11 cellular contexts compared by ENCODE assay signal in genomic region chr6:46014054-46014453, GRCh38. TPM values are rescaled to one million over a fixed set of nuclear protein-coding genes. Genes with fewer than 3 reads are reported as not detected.
DNase-seq lines count a peak whose midpoint lies in the region; ATAC-seq and TF ChIP-seq lines count a peak whose summit lies in the region.
"Had no signal": no experiment of that assay in that cellular context is flagged by ENCODE, and none has a peak within 500 bp of the region (broad histone marks: within the 10 kb centered on the region; RNA-seq: fewer than 3 reads in every experiment).

No MANE protein-coding gene starts in this region.

- peak overlapping the region; percentile 55 for H3K4me3 ChIP-seq in CD8-positive, alpha-beta T cell (ENCODE audit: low read depth, low read length)
- H3K4me3 ChIP-seq in OCI-LY3 (ENCODE audit: low read length): no peak overlapping the region
- H3K4me3 ChIP-seq in epithelial cell of proximal tubule (ENCODE audit: low read depth, low read length): peak overlapping the region; percentile 57
- H3K4me3 ChIP-seq in parathyroid adenoma (ENCODE audit: low read depth, low read length): peak overlapping the region; percentile 57

- H3K27me3 ChIP-seq in CD8-positive, alpha-beta T cell (ENCODE audit: insufficient read depth, low read length): no peaks in the 10 kb centered on the region
- peaks cover 30% of the 10 kb centered on the region for H3K27me3 ChIP-seq in OCI-LY3 (ENCODE audit: low read depth, low read length)
- H3K27me3 ChIP-seq in parathyroid adenoma (ENCODE audit: control insufficient read depth, insufficient read depth, low read length): no peaks in the 10 kb centered on the region

- CTCF ChIA-PET in CD8-positive, alpha-beta T cell (lab: Charles Lee): interaction anchor here (1.9 kb wide), 1 partner anchor 83 kb away, joined by 9 read pairs; no protein-coding TSS in a partner anchor

- H3K9ac ChIP-seq in OCI-LY3 (ENCODE audit: low read length) (no peak overlapping the region), parathyroid adenoma (no peak overlapping the region)

- H3K36me3 Mint-ChIP-seq in CD8-positive, alpha-beta T cell: no peaks in the 10 kb centered on the region

- no peaks in the 10 kb centered on the region for H3K79me2 ChIP-seq in OCI-LY3 (ENCODE audit: low read length)
- H3K79me2 ChIP-seq in parathyroid adenoma: no peaks in the 10 kb centered on the region

- no peak for TF ChIP-seq CTCF in CD8-positive, alpha-beta T cell (IDR thresholded peaks at IDR 0.05)
- TF ChIP-seq CTCF in OCI-LY3 (IDR thresholded peaks at IDR 0.05; ENCODE audit: low read depth, low read length) (no peak), epithelial cell of proximal tubule (conservative IDR thresholded peaks at IDR 0.05; ENCODE audit: low read depth, low read length) (no peak), parathyroid adenoma (IDR thresholded peaks at IDR 0.05) (no peak)

- H3K4me1 ChIP-seq in CD8-positive, alpha-beta T cell (ENCODE audit: insufficient read depth, low read length): peaks cover 49% of the 10 kb centered on the region
- H3K4me1 ChIP-seq in OCI-LY3 (ENCODE audit: low read length) (peaks cover 34% of the 10 kb centered on the region), parathyroid adenoma (peaks cover 3% of the 10 kb centered on the region)

- peaks cover 18% of the 10 kb centered on the region for H3K27me3 Mint-ChIP-seq in CD8-positive, alpha-beta T cell (ENCODE audit: low read depth)

- H3K9me3 ChIP-seq in CD8-positive, alpha-beta T cell (ENCODE audit: low read length): no peaks in the 10 kb centered on the region
- H3K9me3 ChIP-seq in OCI-LY3 (ENCODE audit: insufficient read depth, low read length) (no peaks in the 10 kb centered on the region), parathyroid adenoma (ENCODE audit: control insufficient read depth, low read length) (no peaks in the 10 kb centered on the region)

- H3K27ac Mint-ChIP-seq in CD8-positive, alpha-beta T cell: peak overlapping the region; percentile 95

- peaks cover 59% of the 10 kb centered on the region for H3K4me1 Mint-ChIP-seq in CD8-positive, alpha-beta T cell (ENCODE audit: low read depth)

- POLR2A ChIA-PET in CD8-positive, alpha-beta T cell (lab: Charles Lee): interaction anchor here (0.8 kb wide), 1 partner anchor 9 kb away, joined by 3 read pairs; no protein-coding TSS in a partner anchor

- no peak for DNase-seq in CD8-positive, alpha-beta T cell
- DNase-seq in epithelial cell of proximal tubule (ENCODE audit: low read depth): no peak
- DNase-seq in putamen (ENCODE audit: low spot score): no peak
- no peak for DNase-seq in HT-29 (ENCODE audit: low spot score)
- DNase-seq in SHP77 (lab: John Stamatoyannopoulos, UW): no peak
- DNase-seq: NCI-H2029 treated with DMSO at 0.1 percent for 48 hours, PC-9 had no signal

- H3K9me3 Mint-ChIP-seq in CD8-positive, alpha-beta T cell: no peaks in the 10 kb centered on the region

- ATAC-seq in CD8-positive, alpha-beta T cell: peak; percentile 34
- ATAC-seq in GM19328 (IDR thresholded peaks at IDR 0.05; ENCODE audit: unreplicated experiment): no peak

- intact Hi-C loops in CD8-positive, alpha-beta T cell (cut with DNase I, micrococcal nuclease): loop anchor here (2.0 to 5.0 kb wide), 4 partner anchors 15 to 1887 kb away; partner anchors contain the start of genes ENPP4 (in 2 of the 2), MRPL14 (in 1 of the 2) and TMEM63B (in 1 of the 2)

- H4K20me1 ChIP-seq in OCI-LY3 (ENCODE audit: insufficient read depth, low read length): no peaks in the 10 kb centered on the region

- H3K4me2 ChIP-seq in OCI-LY3 (ENCODE audit: low read length): peak overlapping the region; percentile 79; the same call in 1 of the 2 replicates
- peak overlapping the region; percentile 90 for H3K4me2 ChIP-seq in parathyroid adenoma (ENCODE audit: low read length)

- H2AFZ ChIP-seq in OCI-LY3 (ENCODE audit: low read depth, low read length) (no peak overlapping the region), parathyroid adenoma (no peak overlapping the region)

- no peaks in the 10 kb centered on the region for H3K36me3 ChIP-seq in CD8-positive, alpha-beta T cell (ENCODE audit: insufficient read depth, low read length)
- no peaks in the 10 kb centered on the region for H3K36me3 ChIP-seq in OCI-LY3 (replicated peaks; ENCODE audit: low read depth, low read length)
- no peaks in the 10 kb centered on the region for H3K36me3 ChIP-seq in parathyroid adenoma (ENCODE audit: control insufficient read depth, insufficient read depth, low read length)

- peak overlapping the region; percentile 85 for H3K4me3 Mint-ChIP-seq in CD8-positive, alpha-beta T cell

- H3K27ac ChIP-seq in CD8-positive, alpha-beta T cell (ENCODE audit: low read depth, low read length): no peak overlapping the region
- H3K27ac ChIP-seq in OCI-LY3 (ENCODE audit: low read length) (no peak overlapping the region), parathyroid adenoma (no peak overlapping the region)
- H3K27ac ChIP-seq: epithelial cell of prostate, PC-9 had no signal

RNA-seq across cellular contexts. Expression of gene CLIC5, which starts 1.6 kb away (rescaled TPM):
- total RNA-seq in CD8-positive, alpha-beta T cell: 1 to 10 TPM; 4.0 to 4.7 TPM
- total RNA-seq in epithelial cell of proximal tubule: 0.58 and 5.2 TPM in 2 replicates
- 4.0 and 7.4 TPM in 2 replicates for total RNA-seq in HT-29 (2014; rRNA removed; shearing (Covaris generic))
